23 cellular contexts compared by ENCODE assay signal in genomic region chr6:37126961-37127360, GRCh38. TPM values are rescaled to one million over a fixed set of nuclear protein-coding genes. Genes with fewer than 3 reads are reported as not detected.
DNase-seq lines count a peak whose midpoint lies in the region; ATAC-seq, FAIRE-seq and TF ChIP-seq lines count a peak whose summit lies in the region.
"Had no signal": no experiment of that assay in that cellular context is flagged by ENCODE, and none has a peak within 500 bp of the region (broad histone marks: within the 10 kb centered on the region; RNA-seq: fewer than 3 reads in every experiment).

No MANE protein-coding gene starts in this region.

- H2AK5ac ChIP-seq in IMR-90 (ENCODE audit: low read depth, low read length) = peak overlapping the region; percentile 57; the same call in 1 of the 2 replicates

- H3K9me1 ChIP-seq in IMR-90 (ENCODE audit: insufficient read depth, low read length) = no peaks in the 10 kb centered on the region; the same call in 1 of the 2 replicates

- H2BK20ac ChIP-seq in IMR-90 (ENCODE audit: low read depth, low read length) = peak overlapping the region; percentile 75; the same call in 1 of the 2 replicates

- no peaks in the 10 kb centered on the region for H4K20me1 ChIP-seq in IMR-90 (ENCODE audit: insufficient read depth, low read length)

- H3K27ac ChIP-seq in A549 (peak overlapping the region; percentile 76 to 93), IMR-90 (ENCODE audit: insufficient read depth, low read length) (no peak overlapping the region), brain microvascular endothelial cell (peak overlapping the region; percentile 28), kidney (ENCODE audit: low read depth in 2 of 2, low read length in 2 of 2) (peak overlapping the region in 1 of 2 donors; percentile 53), SJCRH30 (no peak overlapping the region)
- H3K27ac ChIP-seq: ascending aorta, C4-2B, colonic mucosa had no signal

- no peak overlapping the region for H2BK5ac ChIP-seq in IMR-90 (ENCODE audit: low read depth, low read length, poor library complexity, severe bottlenecking)

- TF ChIP-seq CTCF in A549 (IDR thresholded peaks at IDR 0.05) (no peak), IMR-90 (conservative IDR thresholded peaks at IDR 0.05; ENCODE audit: low read depth, low read length) (no peak), brain microvascular endothelial cell (IDR thresholded peaks at IDR 0.05; ENCODE audit: low read depth, low read length, missing control alignments) (no peak), kidney (IDR thresholded peaks at IDR 0.05; ENCODE audit: borderline replicate concordance, extremely low read depth, insufficient read depth) (no peak)

- TF ChIP-seq EP300 in A549 (IDR thresholded peaks at IDR 0.05) = no peak

- no peaks in the 10 kb centered on the region for H3K9me3 ChIP-seq in A549
- H3K9me3 ChIP-seq in IMR-90 (ENCODE audit: control insufficient read depth, insufficient read depth, low read length) = no peaks in the 10 kb centered on the region
- H3K9me3 ChIP-seq in kidney (ENCODE audit: control insufficient read depth in 1 of 2, low read length in 2 of 2) = no peaks in the 10 kb centered on the region
- no peaks in the 10 kb centered on the region for H3K9me3 ChIP-seq in SJCRH30 (replicated peaks)
- H3K9me3 ChIP-seq: ascending aorta, colonic mucosa, HAP-1 had no signal

- CTCF ChIA-PET in A549 (lab: Yijun Ruan, JAX) = interaction anchor here (1.0 to 5.6 kb wide), 4 partner anchors 46 to 75 kb away, joined by 6 to 47 read pairs (median 12); no protein-coding TSS in a partner anchor
- CTCF ChIA-PET in IMR-90 (lab: Yijun Ruan, JAX) = no interaction called here

- in situ Hi-C loops in IMR-90 (cut with MboI; ENCODE audit: low sequenced_read_pairs) (no loop called here), brain microvascular endothelial cell (cut with HindIII; ENCODE audit: low pct_ligation_motif_present, low sequenced_read_pairs) (no loop called here)

- H4K91ac ChIP-seq in IMR-90 (ENCODE audit: insufficient read depth, low read depth, low read length) = no peak overlapping the region

- H3K79me1 ChIP-seq in IMR-90 (ENCODE audit: low read depth in 1 of 2, low read length in 2 of 2) = no peaks in the 10 kb centered on the region

- H3K4me3 ChIP-seq in A549 = no peak overlapping the region
- no peak overlapping the region for H3K4me3 ChIP-seq in IMR-90 (ENCODE audit: insufficient read depth, low read depth, low read length)
- no peak overlapping the region for H3K4me3 ChIP-seq in brain microvascular endothelial cell (ENCODE audit: low read depth, low read length)
- H3K4me3 ChIP-seq in kidney (ENCODE audit: low read length in 2 of 2) = no peak overlapping the region
- no peak overlapping the region for H3K4me3 ChIP-seq in SJCRH30
- H3K4me3 ChIP-seq: ascending aorta, colonic mucosa, GM12878, HAP-1 had no signal

- peak overlapping the region in 1 of 2 experiments; percentile 35; a peak in 1 of 4 replicates for H4K8ac ChIP-seq in IMR-90 (ENCODE audit: low read depth in 2 of 2, low read length in 2 of 2)

- H3K4me1 ChIP-seq in A549 = peaks cover 65% of the 10 kb centered on the region
- H3K4me1 ChIP-seq in IMR-90 (ENCODE audit: control insufficient read depth, insufficient read depth, low read length) = peaks cover 17% of the 10 kb centered on the region
- peaks cover 14 to 19% of the 10 kb centered on the region in 2 donors for H3K4me1 ChIP-seq in kidney (ENCODE audit: control insufficient read depth in 1 of 2, insufficient read depth in 1 of 2, low read depth in 1 of 2, low read length in 2 of 2)
- peaks cover 40% of the 10 kb centered on the region for H3K4me1 ChIP-seq in SJCRH30

- ATAC-seq in A549 (no peak), IMR-90 (ENCODE audit: low read depth) (no peak), HG03571 (IDR thresholded peaks at IDR 0.05; ENCODE audit: unreplicated experiment) (no peak)
- ATAC-seq: activated CD4-positive, CD25-positive, alpha-beta regulatory T cell treated with anti-CD3 and anti-CD28 coated beads, Interleukin-2, amount 50 U/mL, for 24 hours had no signal

- DNase-seq in A549 (ENCODE audit: low read depth in 1 of 2, low spot score in 1 of 2) (no peak), IMR-90 (no peak), brain microvascular endothelial cell (no peak), kidney (peak; percentile 25), Ammon's horn (ENCODE audit: low spot score) (no peak), SJCRH30 (no peak), AG08396 (ENCODE audit: low spot score) (no peak)
- DNase-seq: activated CD8-positive, alpha-beta memory T cell treated with anti-CD3 and anti-CD28 coated beads for 24 hours; activated naive CD4-positive, alpha-beta T cell treated with anti-CD3 and anti-CD28 coated beads, Interleukin-2, amount 50 U/mL, for 16 hours; activated T-cell treated with anti-CD3 and anti-CD28 coated beads, Interleukin-2, amount 50 U/mL, for 48 hours; colonic mucosa; midbrain; NCI-H2029; NCI-H446 treated with DMSO at 0.1 percent for 48 hours; Right ventricle myocardium superior; stimulated activated CD4-positive, alpha-beta T cell treated with anti-CD3 and anti-CD28 coated beads, Interleukin-12 subunit alpha, Interleukin-12 subunit beta, amount 100 ng/mL, for 4 hours; substantia nigra had no signal

- BruUV-seq in IMR-90 (replicated peaks; lab: Mats Ljungman, UMichigan) = no TSS peak

- 54% methylated on average over 1 of the region's 1 CpG for WGBS in A549 (ENCODE audit: missing lambda C conversion rate)
- no CpG with 5 or more reads among the region's 1 CpG for WGBS in IMR-90 (ENCODE audit: extremely low coverage in 2 of 2, insufficient read length in 1 of 2), 2 experiments

- H3K23ac ChIP-seq in IMR-90 (ENCODE audit: low read depth, low read length) = no peak overlapping the region

- 0 out of 3 replicates have a peak overlapping the region, but pooled peaks have one; percentile 81 for H2BK15ac ChIP-seq in IMR-90 (ENCODE audit: low read depth, low read length)

- H3K27me3 ChIP-seq in IMR-90 (ENCODE audit: control insufficient read depth, insufficient read depth, low read length) (no peaks in the 10 kb centered on the region), brain microvascular endothelial cell (replicated peaks) (no peaks in the 10 kb centered on the region), SJCRH30 (no peaks in the 10 kb centered on the region)
- H3K27me3 ChIP-seq: ascending aorta, colonic mucosa had no signal

- no peaks in the 10 kb centered on the region for H3K36me3 ChIP-seq in IMR-90 (ENCODE audit: control insufficient read depth, insufficient read depth, low read length)
- no peaks in the 10 kb centered on the region for H3K36me3 ChIP-seq in brain microvascular endothelial cell (replicated peaks)
- H3K36me3 ChIP-seq in kidney (ENCODE audit: control insufficient read depth in 1 of 2, insufficient read depth in 2 of 2, low read length in 2 of 2) = no peaks in the 10 kb centered on the region
- H3K36me3 ChIP-seq in SJCRH30 = no peaks in the 10 kb centered on the region
- H3K36me3 ChIP-seq: ascending aorta, colonic mucosa had no signal

- H3K4ac ChIP-seq in IMR-90 (ENCODE audit: low read depth, low read length) = 0 out of 2 replicates have a peak overlapping the region, but pooled peaks have one; percentile 31

- H2BK120ac ChIP-seq in IMR-90 (ENCODE audit: low read depth, low read length) = peak overlapping the region; percentile 19; the same call in 1 of the 2 replicates

- H3K56ac ChIP-seq in IMR-90 (ENCODE audit: extremely low read depth, insufficient read depth, low read length) = no peak overlapping the region

- H3K4me2 ChIP-seq in A549 = peak overlapping the region; percentile 72
- no peak overlapping the region for H3K4me2 ChIP-seq in IMR-90 (ENCODE audit: low read depth, low read length)

- dilution Hi-C loops in IMR-90 (cut with HindIII; ENCODE audit: low sequenced_read_pairs, unreplicated experiment) = no loop called here

- H2AK9ac ChIP-seq in IMR-90 (replicated peaks; ENCODE audit: low read depth, low read length, poor library complexity) = no peak overlapping the region

- no peak overlapping the region for H2AFZ ChIP-seq in IMR-90 (replicated peaks; ENCODE audit: low read length, poor library complexity)

- H3K9ac ChIP-seq in IMR-90 (ENCODE audit: low read depth, low read length) (no peak overlapping the region), kidney (ENCODE audit: low read length in 2 of 2) (peak overlapping the region in 1 of 2 donors; percentile 0)

- H3K18ac ChIP-seq in IMR-90 (ENCODE audit: low read depth, low read length) = no peak overlapping the region

- H4K5ac ChIP-seq in IMR-90 (ENCODE audit: low read depth, low read length) = no peak overlapping the region

- TF ChIP-seq RAD21 in A549 (conservative IDR thresholded peaks at IDR 0.05 in 1 of 2, IDR thresholded peaks at IDR 0.05 in 1 of 2) = no peak
- TF ChIP-seq RAD21 in IMR-90 (IDR thresholded peaks at IDR 0.05; ENCODE audit: low read length) = no peak

- H3K14ac ChIP-seq in IMR-90 (replicated peaks; ENCODE audit: low read depth, low read length) = no peak overlapping the region

- POLR2A ChIA-PET in A549 (lab: Yijun Ruan, JAX) = no interaction called here
- POLR2A ChIA-PET in IMR-90 (lab: Charles Lee; ENCODE audit: unreplicated experiment) = interaction anchor here (0.7 kb wide), 1 partner anchor 48 kb away, joined by 4 read pairs; no protein-coding TSS in a partner anchor

- no peak for FAIRE-seq in A549 (lab: Jason Lieb, UNC)
- no peak for FAIRE-seq in kidney (lab: Jason Lieb, UNC)
- FAIRE-seq: GM12878 had no signal

- intact Hi-C loops in IMR-90 (cut with micrococcal nuclease) = no loop called here
- intact Hi-C loops in kidney (cut with DNase I) = no loop called here

- TF ChIP-seq POLR2A in A549 (IDR thresholded peaks at IDR 0.05; ENCODE audit: low read length) = no peak
- TF ChIP-seq POLR2A in IMR-90 (IDR thresholded peaks at IDR 0.05; ENCODE audit: low read depth, low read length) = no peak

TF ChIP-seq in A549, 52 proteins besides CTCF, POLR2A, EP300 and RAD21 (continues in another document):
- no peak for TF ChIP-seq SREBF2 (IDR thresholded peaks at IDR 0.05)

TF ChIP-seq in IMR-90, 13 proteins besides CTCF, POLR2A, EP300 and RAD21 (continues in another document):
- no peak for TF ChIP-seq RFX5 (IDR thresholded peaks at IDR 0.05; ENCODE audit: low read depth, low read length)
- TF ChIP-seq CHD1 (IDR thresholded peaks at IDR 0.05; ENCODE audit: low read depth, low read length) = no peak
- no peak for TF ChIP-seq BHLHE40 (IDR thresholded peaks at IDR 0.05; ENCODE audit: low read depth, low read length)
- no peak for TF ChIP-seq NFE2L2 (IDR thresholded peaks at IDR 0.05; ENCODE audit: low read depth, low read length)

RNA-seq across cellular contexts. Expression of gene PIM1, which starts 43.0 kb away (rescaled TPM):
- polyA plus RNA-seq in A549 (2011; rRNA removed) (19.0 and 21.9 TPM in 2 replicates), A549 (2017; fragmentation: RNase III; extraction: RNeasy Plus Mini Kit Qiagen cat#74134 plus additional on column Dnase treatment) (12.3 to 16.6 TPM (median 15.4 TPM) in 3 replicates), IMR-90 (2012; rRNA removed) (12.8 and 18.5 TPM in 2 replicates), kidney (ENCODE audit: insufficient read depth, low read depth, low replicate concordance) (19.1 TPM)
- polyA plus RNA-seq in A549 (2012; cell fraction: cytosol; rRNA removed) = 24.5 and 35.6 TPM in 2 replicates
- 78.3 and 86.2 TPM in 2 replicates for polyA plus RNA-seq in A549 (2012; cell fraction: nucleus; rRNA removed)
- polyA minus RNA-seq in A549 (2011; rRNA and poly(A)+ RNA removed) = 28.6 and 29.4 TPM in 2 replicates
- total RNA-seq in IMR-90 (2012; rRNA removed) (6.1 and 7.2 TPM in 2 replicates), kidney (30.4 TPM)
- 12.2 and 21.8 TPM in 2 replicates for polyA plus RNA-seq in IMR-90 (2012; cell fraction: cytosol; rRNA removed)
- 50.1 and 73.1 TPM in 2 replicates for polyA plus RNA-seq in IMR-90 (2012; cell fraction: nucleus; rRNA removed; ENCODE audit: low replicate concordance)
- total RNA-seq in SJCRH30 (2014; rRNA removed; shearing (Covaris generic)) = 15.2 and 16.4 TPM in 2 replicates

Comparison
In these comparisons a context has a peak if more than half of its experiments do, and no peak if none do; other contexts are left out.
1. H3K27ac ChIP-seq: peak in A549 (2 of 2) and brain microvascular endothelial cell (single experiment); none in IMR-90 (single experiment) and SJCRH30 (single experiment).